ENCODE assay signal across 14 cellular contexts in genomic region chr4:98226396-98226795, GRCh38. TPM values are rescaled to one million over a fixed set of nuclear protein-coding genes. Genes with fewer than 3 reads are reported as not detected.
A peak's percentile ranks its signal among the peaks of the same experiment; 100 is the strongest.
DNase-seq lines count a peak whose midpoint lies in the region; ATAC-seq, FAIRE-seq and TF ChIP-seq lines count a peak whose summit lies in the region.
"Had no signal": no experiment of that assay in that cellular context is flagged by ENCODE, and none has a peak within 500 bp of the region (broad histone marks: within the 10 kb centered on the region; RNA-seq: fewer than 3 reads in every experiment).

No MANE protein-coding gene starts in this region.

- no peaks in the 10 kb centered on the region for H4K20me1 ChIP-seq in mammary epithelial cell (ENCODE audit: insufficient read depth, low read length)
- H4K20me1 ChIP-seq in K562 (replicated peaks; ENCODE audit: control insufficient read depth, insufficient read depth, low read length): no peaks in the 10 kb centered on the region
- H4K20me1 ChIP-seq: BLaER1 treated with 17β-estradiol and CSF1 and Interleukin-3, amounts not matched to agents 10 nM and 100 nM had no signal

- no peak for ATAC-seq in K562

- H3K79me2 ChIP-seq in mammary epithelial cell (ENCODE audit: insufficient read depth, low read length) (no peaks in the 10 kb centered on the region), K562 (ENCODE audit: control insufficient read depth, insufficient read depth, low read length) (no peaks in the 10 kb centered on the region)

- H3K9ac ChIP-seq in mammary epithelial cell (ENCODE audit: insufficient read depth, low read length) (no peak overlapping the region), K562 (ENCODE audit: insufficient read depth in 1 of 2, low read depth in 2 of 2, low read length in 2 of 2) (no peak overlapping the region), liver (ENCODE audit: low read depth in 1 of 2, low read length in 2 of 2) (no peak overlapping the region)
- H3K9ac ChIP-seq: BLaER1 treated with 17β-estradiol and CSF1 and Interleukin-3, amounts not matched to agents 10 nM and 100 nM had no signal

- dilution Hi-C loops in mammary epithelial cell (cut with HindIII; ENCODE audit: low sequenced_read_pairs): no loop called here

- TF ChIP-seq POLR2A in breast epithelium (IDR thresholded peaks at IDR 0.05) (no peak), K562 (conservative IDR thresholded peaks at IDR 0.05) (no peak)

- H3K4me3 ChIP-seq in breast epithelium: no peak overlapping the region
- no peak overlapping the region for H3K4me3 ChIP-seq in mammary epithelial cell (replicated peaks in 1 of 3; ENCODE audit: insufficient read depth in 1 of 3, low read depth in 2 of 3, low read length in 3 of 3)
- no peak overlapping the region for H3K4me3 ChIP-seq in K562
- H3K4me3 ChIP-seq in liver (ENCODE audit: low read depth in 1 of 3, low read length in 3 of 3): no peak overlapping the region
- H3K4me3 ChIP-seq: BLaER1 treated with 17β-estradiol and CSF1 and Interleukin-3, amounts not matched to agents 10 nM and 100 nM had no signal

- CTCF ChIA-PET in mammary epithelial cell (lab: Charles Lee; ENCODE audit: low non-redundant PET): interaction anchor here (0.7 kb wide), 1 partner anchor 421 kb away, joined by 6 read pairs; no protein-coding TSS in a partner anchor
- CTCF ChIA-PET in K562 (lab: Yijun Ruan, JAX; ENCODE audit: low intra/inter-chr PET ratio): no interaction called here

- H3K4me2 ChIP-seq in mammary epithelial cell (ENCODE audit: insufficient read depth, low read depth, low read length) (no peak overlapping the region), K562 (ENCODE audit: insufficient read depth, low read length) (no peak overlapping the region)
- H3K4me2 ChIP-seq: BLaER1 treated with 17β-estradiol and CSF1 and Interleukin-3, amounts not matched to agents 10 nM and 100 nM had no signal

- POLR2A ChIA-PET in K562 (lab: Yijun Ruan, JAX): interaction anchor here (1.3 kb wide), 1 partner anchor 21 kb away, joined by 3 read pairs; no protein-coding TSS in a partner anchor

- peak overlapping the region; percentile 23 to 31 for H3K27ac ChIP-seq in breast epithelium
- no peak overlapping the region for H3K27ac ChIP-seq in mammary epithelial cell (ENCODE audit: insufficient read depth, low read depth, low read length)
- H3K27ac ChIP-seq in K562 (ENCODE audit: extremely low read depth, low read depth, low read length): no peak overlapping the region
- no peak overlapping the region for H3K27ac ChIP-seq in liver (ENCODE audit: low read depth in 1 of 2, low read length in 2 of 2)
- H3K27ac ChIP-seq: BLaER1 treated with 17β-estradiol and CSF1 and Interleukin-3, amounts not matched to agents 10 nM and 100 nM had no signal

- in situ Hi-C loops in mammary epithelial cell (cut with MboI; ENCODE audit: low sequenced_read_pairs in 2 of 2) (no loop called here), K562 (cut with MboI) (no loop called here)

- intact Hi-C loops in breast epithelium (cut with DNase I; ENCODE audit: low total_unique reads) (no loop called here), mammary epithelial cell (cut with micrococcal nuclease) (no loop called here), K562 (cut with micrococcal nuclease) (no loop called here)

- DNase-seq in breast epithelium (ENCODE audit: low spot score in 2 of 2) (no peak), mammary epithelial cell (no peak), K562 (ENCODE audit: extremely low read depth in 1 of 4, low spot score in 3 of 4) (no peak), pons (ENCODE audit: low spot score) (no peak), GM03348 (ENCODE audit: low spot score) (no peak), H4 (ENCODE audit: low spot score) (no peak)
- DNase-seq: ACHN; Calu3; CD4-positive, CD25-positive, alpha-beta regulatory T cell; DMS79; H9 had no signal

- no peak for FAIRE-seq in K562 (lab: Jason Lieb, UNC)
- FAIRE-seq: GM12891 had no signal

- 96% methylated on average over 4 of the region's 6 CpGs for WGBS in mammary epithelial cell (ENCODE audit: low coverage, missing lambda C conversion rate)
- 25% methylated on average over 6 of the region's 6 CpGs for WGBS in K562 (ENCODE audit: insufficient coverage, low coverage, missing lambda C conversion rate)
- WGBS in liver: 37% methylated on average over 6 of the region's 6 CpGs

- no peak for TF ChIP-seq EP300 in K562 (IDR thresholded peaks at IDR 0.05; ENCODE audit: low read length)

- H3K27me3 ChIP-seq in breast epithelium (no peaks in the 10 kb centered on the region), mammary epithelial cell (ENCODE audit: insufficient read depth, low read length) (no peaks in the 10 kb centered on the region), K562 (ENCODE audit: control insufficient read depth in 2 of 2, insufficient read depth in 2 of 2, low read length in 2 of 2) (no peaks in the 10 kb centered on the region), liver (ENCODE audit: control insufficient read depth in 4 of 4, insufficient read depth in 4 of 4, low read length in 3 of 4) (no peaks in the 10 kb centered on the region)
- H3K27me3 ChIP-seq: BLaER1 treated with 17β-estradiol and CSF1 and Interleukin-3, amounts not matched to agents 10 nM and 100 nM had no signal

- H3K4me1 ChIP-seq in breast epithelium (no peaks in the 10 kb centered on the region), mammary epithelial cell (ENCODE audit: insufficient read depth, low read length) (no peaks in the 10 kb centered on the region), K562 (replicated peaks in 1 of 2; ENCODE audit: control insufficient read depth in 2 of 2, insufficient read depth in 2 of 2, low read length in 2 of 2) (no peaks in the 10 kb centered on the region), liver (ENCODE audit: control insufficient read depth in 4 of 4, insufficient read depth in 4 of 4, low read length in 3 of 4) (peaks cover 0 to 12% (median 2%) of the 10 kb centered on the region in 4 donors)

- H2AFZ ChIP-seq in mammary epithelial cell (ENCODE audit: low read depth, low read length) (no peak overlapping the region), K562 (ENCODE audit: low read depth, low read length) (peak overlapping the region; percentile 29; the same call in 1 of the 2 replicates)

- no peak for TF ChIP-seq CTCF in breast epithelium (IDR thresholded peaks at IDR 0.05)
- TF ChIP-seq CTCF in mammary epithelial cell (conservative IDR thresholded peaks at IDR 0.05 in 1 of 2, IDR thresholded peaks at IDR 0.05 in 1 of 2; ENCODE audit: extremely low read depth in 1 of 2, insufficient read depth in 1 of 2, low read depth in 1 of 2, low read length in 2 of 2): no peak
- TF ChIP-seq CTCF in K562 (IDR thresholded peaks at IDR 0.05 in 2 of 3, conservative IDR thresholded peaks at IDR 0.05 in 1 of 3; ENCODE audit: insufficient read depth in 2 of 3, low read depth in 1 of 3, low read length in 3 of 3): no peak
- TF ChIP-seq CTCF in liver (IDR thresholded peaks at IDR 0.05; ENCODE audit: low read depth, low read length, missing input control): no peak

- H3K36me3 ChIP-seq in breast epithelium: no peaks in the 10 kb centered on the region
- no peaks in the 10 kb centered on the region for H3K36me3 ChIP-seq in mammary epithelial cell (ENCODE audit: insufficient read depth, low read length)
- H3K36me3 ChIP-seq in K562 (ENCODE audit: control insufficient read depth, insufficient read depth, low read length): no peaks in the 10 kb centered on the region
- H3K36me3 ChIP-seq in liver (ENCODE audit: control insufficient read depth in 4 of 4, insufficient read depth in 3 of 4, low read depth in 1 of 4, low read length in 3 of 4): no peaks in the 10 kb centered on the region
- H3K36me3 ChIP-seq: BLaER1 treated with 17β-estradiol and CSF1 and Interleukin-3, amounts not matched to agents 10 nM and 100 nM had no signal

- H3K9me1 ChIP-seq in K562 (ENCODE audit: control insufficient read depth, insufficient read depth, low read length): no peaks in the 10 kb centered on the region

- BruUV-seq in mammary epithelial cell (replicated peaks; lab: Mats Ljungman, UMichigan) (no TSS peak), K562 (replicated peaks; lab: Mats Ljungman, UMichigan) (no TSS peak)

- no peaks in the 10 kb centered on the region for H3K9me3 ChIP-seq in breast epithelium
- H3K9me3 ChIP-seq in mammary epithelial cell (replicated peaks; ENCODE audit: insufficient read depth, low read length): no peaks in the 10 kb centered on the region
- no peaks in the 10 kb centered on the region for H3K9me3 ChIP-seq in K562 (replicated peaks; ENCODE audit: control insufficient read depth, insufficient read depth, low read depth, low read length)
- H3K9me3 ChIP-seq in liver (ENCODE audit: control insufficient read depth in 4 of 4, low read length in 3 of 4): no peaks in the 10 kb centered on the region
- H3K9me3 ChIP-seq: BLaER1 treated with 17β-estradiol and CSF1 and Interleukin-3, amounts not matched to agents 10 nM and 100 nM had no signal

- no peak for TF ChIP-seq RAD21 in K562 (CRISPR knock-in tag; conservative IDR thresholded peaks at IDR 0.05 in 1 of 2, IDR thresholded peaks at IDR 0.05 in 1 of 2)
- TF ChIP-seq RAD21 in liver (IDR thresholded peaks at IDR 0.05): peak; percentile 17 to 32

TF ChIP-seq in K562, 482 proteins besides CTCF, POLR2A, EP300 and RAD21 (continues in another document):
- no peak for TF ChIP-seq U2AF1 (optimal IDR thresholded peaks at IDR 0.05; ENCODE audit: low read depth, low read length)

TF ChIP-seq in liver, 16 proteins besides CTCF, POLR2A, EP300 and RAD21 (continues in another document):
- TF ChIP-seq SP1 (IDR thresholded peaks at IDR 0.05): peak; percentile 40

RNA-seq across cellular contexts. Expression of gene RAP1GDS1, which starts 34.8 kb away (rescaled TPM):
- total RNA-seq in breast epithelium: 10 to 100 TPM; 31.1 to 55.8 (median 33.8) TPM
- total RNA-seq in mammary epithelial cell: 10 to 100 TPM; 86.9 to 91.9 TPM
- 54.8 TPM for polyA plus RNA-seq in mammary epithelial cell
- polyA minus RNA-seq in mammary epithelial cell: 68.0 TPM
- 36.0 and 67.3 TPM in 2 replicates for total RNA-seq in K562 (2011; cell fraction: chromatin; rRNA removed; ENCODE audit: low replicate concordance)
- 18.2 and 23.0 TPM in 2 replicates for total RNA-seq in K562 (2011; cell fraction: nucleolus; rRNA removed)
- 28.0 and 47.9 TPM in 2 replicates for total RNA-seq in K562 (2011; cell fraction: nucleoplasm; rRNA removed)
- total RNA-seq in K562 (2014; rRNA removed): 22.7 and 30.1 TPM in 2 replicates
- total RNA-seq in K562 (2014; rRNA removed; fragmentation: Illumina TruSeq; extraction: Trizol): 44.0 and 49.6 TPM in 2 replicates
- total RNA-seq in K562 (2015; rRNA removed; fragmentation: Illumina TruSeq; extraction: Trizol): 26.8 and 31.5 TPM in 2 replicates
- total RNA-seq in K562 (2021): 34.4 and 35.2 TPM in 2 replicates
- 43.4 and 55.6 TPM in 2 replicates for polyA plus RNA-seq in K562 (2011; rRNA removed)
- 16.8 and 24.6 TPM in 2 replicates for polyA plus RNA-seq in K562 (2011; cell fraction: cytosol; rRNA removed)
- 25.0 and 38.2 TPM in 2 replicates for polyA plus RNA-seq in K562 (2011; cell fraction: nucleus; rRNA removed)
- 27.1 and 28.9 TPM in 2 replicates for polyA plus RNA-seq in K562 (2012)
- polyA plus RNA-seq in K562 (2014; fragmentation: Illumina TruSeq; extraction: Trizol): 31.1 TPM in 2 replicates
- polyA plus RNA-seq in K562 (2014; fragmentation: Nextera tagmentation; extraction: Ambion mirVana): 10 to 100 TPM; 27.2 to 28.2 TPM
- 32.9 and 40.5 TPM in 2 replicates for polyA plus RNA-seq in K562 (2014; rRNA removed)
- polyA minus RNA-seq in K562 (2011; rRNA and poly(A)+ RNA removed): 65.7 and 69.3 TPM in 2 replicates
- polyA minus RNA-seq in K562 (2011; cell fraction: cytosol; rRNA and poly(A)+ RNA removed): 20.5 and 24.0 TPM in 2 replicates
- polyA minus RNA-seq in K562 (2011; cell fraction: nucleus; rRNA and poly(A)+ RNA removed): 33.1 and 51.1 TPM in 2 replicates
- 10 to 100 TPM; 11.2 to 19.4 TPM for total RNA-seq in liver
- polyA plus RNA-seq in liver: 10 to 100 TPM; 12.6 to 19.4 TPM
- total RNA-seq in H4 (2014; rRNA removed; shearing (Covaris generic)): 37.2 and 41.5 TPM in 2 replicates

Comparison
In these comparisons a context has a peak if more than half of its experiments do, and no peak if none do; other contexts are left out.
1. H3K27ac ChIP-seq: peak in breast epithelium (2 of 2); none in mammary epithelial cell (single experiment), K562 (single experiment) and liver (0 of 2).